In the genomic region with DNA sequence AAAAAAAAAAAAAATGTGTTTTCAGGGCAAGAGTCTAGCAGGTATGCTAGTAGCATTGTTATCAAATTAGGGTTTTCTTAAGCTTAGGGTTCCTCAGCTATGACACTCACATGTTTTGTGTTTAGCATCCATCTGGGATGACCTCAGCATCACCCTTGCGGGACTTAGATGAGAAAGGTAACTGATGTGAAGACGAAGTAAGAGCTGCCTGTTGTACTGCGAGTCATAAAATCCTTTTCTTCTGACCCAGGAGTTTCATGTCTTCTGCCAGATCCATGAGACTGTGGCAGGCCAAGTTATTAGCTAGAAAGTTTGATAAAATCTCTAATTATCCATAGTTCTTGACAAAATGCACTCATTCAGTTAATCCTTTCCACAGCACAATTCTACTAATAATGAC, we compare ENCODE assay signal across 31 cellular contexts.
"Had no signal": no experiment of that assay in that cellular context is flagged by ENCODE, and none has a peak within 500 bp of the region (broad histone marks: within the 10 kb centered on the region; RNA-seq: fewer than 3 reads in every experiment).

No MANE protein-coding gene starts in this region.

- ATAC-seq: activated CD8-positive, alpha-beta T cell treated with anti-CD3 and anti-CD28 coated beads for 36 hours; activated naive CD4-positive, alpha-beta T cell treated with anti-CD3 and anti-CD28 coated beads, Interleukin-2, amount 50 U/mL, for 72 hours; activated T-cell treated with anti-CD3 and anti-CD28 coated beads, Interleukin-2, amount 50 U/mL, for 4 hours; activated T-cell treated with anti-CD3 and anti-CD28 coated beads, Interleukin-2, amount 50 U/mL, for 72 hours; activated T-helper 17 cell treated with anti-CD3 and anti-CD28 coated beads, Interleukin-2, amount 50 U/mL, for 72 hours; body of pancreas had no signal

- H3K4me3 ChIP-seq: adrenal gland, body of pancreas, breast epithelium had no signal

- H3K27ac ChIP-seq: adrenal gland, body of pancreas, brain microvascular endothelial cell, breast epithelium, VCaP had no signal

- DNase-seq: activated B cell treated with CpG ODN at 0.5 μM for 24 hours; activated CD4-positive, alpha-beta memory T cell treated with anti-CD3 and anti-CD28 coated beads for 36 hours; activated CD4-positive, alpha-beta T cell treated with anti-CD3 and anti-CD28 coated beads for 4 hours; activated CD4-positive, alpha-beta T cell treated with anti-CD3 and anti-CD28 coated beads, Interleukin-2, amount 10 ng/mL, durations not matched to agents 24 days and 14 days; activated CD4-positive, alpha-beta T cell treated with anti-CD3 and anti-CD28 coated beads, Interleukin-2, amount 50 U/mL, for 1 hour; activated CD4-positive, alpha-beta T cell treated with anti-CD3 and anti-CD28 coated beads, Interleukin-2, amount 50 U/mL, for 4 hours; activated CD4-positive, CD25-positive, alpha-beta regulatory T cell treated with anti-CD3 and anti-CD28 coated beads, Interleukin-2, amount 50 U/mL, for 72 hours; activated CD8-positive, alpha-beta memory T cell treated with anti-CD3 and anti-CD28 coated beads, Interleukin-2, amount 50 U/mL, for 4 hours; activated CD8-positive, alpha-beta T cell treated with anti-CD3 and anti-CD28 coated beads for 36 hours; activated effector memory CD4-positive, alpha-beta T cell treated with anti-CD3 and anti-CD28 coated beads, Interleukin-2, amount 50 U/mL, for 16 hours; activated gamma-delta T cell treated with Interleukin-2 at 50 U/mL for 16 hours; activated naive CD4-positive, alpha-beta T cell; activated naive CD4-positive, alpha-beta T cell treated with anti-CD3 and anti-CD28 coated beads for 36 hours; activated naive CD4-positive, alpha-beta T cell treated with anti-CD3 and anti-CD28 coated beads, Interleukin-2, amount 50 U/mL, for 16 hours; activated naive CD8-positive, alpha-beta T cell treated with anti-CD3 and anti-CD28 coated beads for 36 hours; activated T-cell treated with anti-CD3 and anti-CD28 coated beads for 4 hours; activated T-cell treated with anti-CD3 and anti-CD28 coated beads, Interleukin-2, amount 50 U/mL, for 1 hour; activated T-cell treated with anti-CD3 and anti-CD28 coated beads, Interleukin-2, amount 50 U/mL, for 4 hours; activated T-cell treated with anti-CD3 and anti-CD28 coated beads, Interleukin-2, amount 50 U/mL, for 72 hours; adrenal gland; amniotic stem cell; aorta; body of pancreas; brain microvascular endothelial cell; central memory CD4-positive, alpha-beta T cell; T-helper 2 cell; T-helper 9 cell had no signal
